Comparison of ENCODE assay signal across 1 cellular context in genomic region chr1:182604128-182604834, GRCh38.
TF ChIP-seq lines count a peak whose summit lies in the region.

TSS of gene RGS16 (minus strand) at chr1:182604389. CDS start at chr1:182604259, 130 bp downstream.

TF ChIP-seq in HEK293, 187 proteins besides CTCF, POLR2A, EP300 and RAD21 (continued from another document):
- TF ChIP-seq ZNF362 (tag by site-specific recombination; IDR thresholded peaks at IDR 0.05), result no peak
- peak; percentile 81; the same call in 1 of the 2 replicates for TF ChIP-seq ZNF624 (tag by site-specific recombination; IDR thresholded peaks at IDR 0.05)
- TF ChIP-seq KLF1 (tag by site-specific recombination; IDR thresholded peaks at IDR 0.05), result peak; percentile 79
- no peak for TF ChIP-seq ZNF184 (tag by site-specific recombination; IDR thresholded peaks at IDR 0.05)
- no peak for TF ChIP-seq ZNF704 (tag by site-specific recombination; IDR thresholded peaks at IDR 0.05)
- TF ChIP-seq HOXC10 (CRISPR knock-in tag; IDR thresholded peaks at IDR 0.05), result no peak
- no peak for TF ChIP-seq ZNF416 (tag by site-specific recombination; IDR thresholded peaks at IDR 0.05)
- TF ChIP-seq ZNF221 (tag by site-specific recombination; IDR thresholded peaks at IDR 0.05; ENCODE audit: borderline replicate concordance), result no peak
- TF ChIP-seq ZNF585B (tag by site-specific recombination; IDR thresholded peaks at IDR 0.05), result no peak
- TF ChIP-seq ZNF830 (tag by site-specific recombination; IDR thresholded peaks at IDR 0.05; ENCODE audit: low read depth), result no peak
- no peak for TF ChIP-seq ZNF639 (tag by site-specific recombination; IDR thresholded peaks at IDR 0.05)
- TF ChIP-seq ZNF114 (tag by site-specific recombination; IDR thresholded peaks at IDR 0.05), result no peak
- TF ChIP-seq ZNF211 (tag by site-specific recombination; IDR thresholded peaks at IDR 0.05; ENCODE audit: low read depth), result no peak
- peak; percentile 82 for TF ChIP-seq ZNF324 (tag by site-specific recombination; IDR thresholded peaks at IDR 0.05)
- peak; percentile 80; the same call in 1 of the 2 replicates for TF ChIP-seq TCF7L2 (IDR thresholded peaks at IDR 0.05; ENCODE audit: borderline replicate concordance, low read depth, low read length)
- peak; percentile 91 for TF ChIP-seq ZNF600 (tag by site-specific recombination; IDR thresholded peaks at IDR 0.05)
- TF ChIP-seq ZNF133 (tag by site-specific recombination; IDR thresholded peaks at IDR 0.05), result no peak
- peak; percentile 83 for TF ChIP-seq ZBTB17 (tag by site-specific recombination; IDR thresholded peaks at IDR 0.05)
- peak; percentile 83 for TF ChIP-seq SP2 (tag by site-specific recombination; IDR thresholded peaks at IDR 0.05)
- TF ChIP-seq ZNF654 (tag by site-specific recombination; IDR thresholded peaks at IDR 0.05; ENCODE audit: low read depth), result no peak
- TF ChIP-seq ZSCAN18 (tag by site-specific recombination; IDR thresholded peaks at IDR 0.05), result no peak
- TF ChIP-seq ZFHX2 (tag by site-specific recombination; conservative IDR thresholded peaks at IDR 0.05), result peak; percentile 49
- TF ChIP-seq ZNF791 (tag by site-specific recombination; IDR thresholded peaks at IDR 0.05), result no peak; the same call in 1 of the 2 replicates
- no peak; the same call in none of the 2 replicates for TF ChIP-seq ZNF623 (tag by site-specific recombination; IDR thresholded peaks at IDR 0.05)
- TF ChIP-seq ZEB2 (tag by site-specific recombination; IDR thresholded peaks at IDR 0.05), result peak; percentile 58
- no peak for TF ChIP-seq ZNF707 (tag by site-specific recombination; IDR thresholded peaks at IDR 0.05)
- TF ChIP-seq ZNF404 (tag by site-specific recombination; IDR thresholded peaks at IDR 0.05), result no peak
- TF ChIP-seq KLF10 (tag by site-specific recombination; IDR thresholded peaks at IDR 0.05), result peak; percentile 53
- TF ChIP-seq ZNF2 (tag by site-specific recombination; IDR thresholded peaks at IDR 0.05), result peak; percentile 45; the same call in 1 of the 2 replicates
- no peak for TF ChIP-seq ZNF280C (tag by site-specific recombination; IDR thresholded peaks at IDR 0.05)
- TF ChIP-seq INSM2 (tag by site-specific recombination; IDR thresholded peaks at IDR 0.05), result no peak
- no peak for TF ChIP-seq ZNF426 (tag by site-specific recombination; IDR thresholded peaks at IDR 0.05)
- peak; percentile 67; the same call in 1 of the 2 replicates for TF ChIP-seq ZNF366 (tag by site-specific recombination; conservative IDR thresholded peaks at IDR 0.05)
- TF ChIP-seq ZNF449 (tag by site-specific recombination; IDR thresholded peaks at IDR 0.05), result peak; percentile 54
- TF ChIP-seq PATZ1 (tag by site-specific recombination; IDR thresholded peaks at IDR 0.05), result peak; percentile 89
- peak; percentile 79 for TF ChIP-seq OSR2 (tag by site-specific recombination; IDR thresholded peaks at IDR 0.05)
- TF ChIP-seq ZNF266 (tag by site-specific recombination; IDR thresholded peaks at IDR 0.05; ENCODE audit: low read depth), result no peak
- TF ChIP-seq ZNF26 (tag by site-specific recombination; IDR thresholded peaks at IDR 0.05), result no peak
- TF ChIP-seq ZNF580 (tag by site-specific recombination; IDR thresholded peaks at IDR 0.05), result no peak
